Comparison of ENCODE assay signal across 9 cellular contexts in the genomic region with DNA sequence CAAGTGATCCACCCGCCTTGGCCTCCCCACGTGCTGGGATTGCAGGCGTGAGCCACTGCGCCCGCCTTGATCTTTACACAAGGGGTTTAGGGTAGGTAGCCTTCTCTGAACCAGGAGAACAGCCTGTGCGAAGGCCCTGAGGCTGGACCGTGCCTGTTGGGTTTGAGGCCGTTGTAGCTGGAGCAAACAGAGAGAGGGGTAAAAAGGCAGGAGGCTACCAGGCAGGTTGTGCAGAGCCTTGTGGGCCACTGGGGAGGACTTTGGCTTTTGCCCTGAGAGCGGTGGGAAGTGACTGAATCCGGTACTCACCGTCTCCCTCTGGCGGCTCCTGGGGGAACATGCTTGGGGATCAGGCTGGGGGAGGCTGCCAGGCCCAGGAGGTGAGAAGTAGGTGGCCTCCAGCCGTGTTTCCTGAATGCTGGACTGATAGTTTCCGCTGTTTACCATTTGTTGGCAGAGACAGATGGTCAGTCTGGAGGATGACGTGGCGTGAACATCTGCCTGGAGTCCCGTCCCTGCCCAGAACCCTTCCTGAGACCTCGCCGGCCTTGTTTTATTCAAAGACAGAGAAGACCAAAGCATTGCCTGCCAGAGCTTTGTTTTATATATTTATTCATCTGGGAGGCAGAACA. TPM values are rescaled to one million over a fixed set of nuclear protein-coding genes. Genes with fewer than 3 reads are reported as not detected.
DNase-seq lines count a peak whose midpoint lies in the region; ATAC-seq and TF ChIP-seq lines count a peak whose summit lies in the region.
"Had no signal": no experiment of that assay in that cellular context is flagged by ENCODE, and none has a peak within 500 bp of the region (broad histone marks: within the 10 kb centered on the region; RNA-seq: fewer than 3 reads in every experiment).

No MANE protein-coding gene starts in this region.

- H3K27ac ChIP-seq in RWPE2 (ENCODE audit: poor library complexity, severe bottlenecking) (no peak overlapping the region), thoracic aorta (peak overlapping the region; percentile 56 to 59)
- H3K27ac ChIP-seq: SK-N-MC had no signal

- H3K9me3 ChIP-seq in RWPE2 (ENCODE audit: severe bottlenecking), result no peaks in the 10 kb centered on the region
- no peaks in the 10 kb centered on the region for H3K9me3 ChIP-seq in thoracic aorta

- H3K4me3 Mint-ChIP-seq in osteocyte (ENCODE audit: unreplicated experiment), result no peak overlapping the region

- H3K27me3 ChIP-seq in RWPE2 (ENCODE audit: insufficient read depth, poor library complexity, severe bottlenecking), result no peaks in the 10 kb centered on the region
- no peaks in the 10 kb centered on the region for H3K27me3 ChIP-seq in thoracic aorta (replicated peaks; ENCODE audit: insufficient read depth)

- peak overlapping the region; percentile 65 for H3K27ac Mint-ChIP-seq in osteocyte (ENCODE audit: unreplicated experiment)

- H3K9me3 Mint-ChIP-seq in osteocyte (ENCODE audit: unreplicated experiment), result no peaks in the 10 kb centered on the region

- TF ChIP-seq CTCF in RWPE2 (IDR thresholded peaks at IDR 0.05; ENCODE audit: poor library complexity, severe bottlenecking) (peak; percentile 72), osteocyte (IDR thresholded peaks at IDR 0.05) (peak; percentile 83), thoracic aorta (IDR thresholded peaks at IDR 0.05) (peak; percentile 90)

- H3K36me3 ChIP-seq in RWPE2 (ENCODE audit: low read depth), result peaks cover 74% of the 10 kb centered on the region
- peaks cover 32% of the 10 kb centered on the region for H3K36me3 ChIP-seq in thoracic aorta

- peak; percentile 22 for DNase-seq in COR-L47 (lab: John Stamatoyannopoulos, UW)
- DNase-seq in Jurkat, Clone E6-1 (ENCODE audit: low read depth, low spot score), result peak; percentile 42
- no peak for DNase-seq in RWPE2 (ENCODE audit: low spot score)
- DNase-seq in activated effector memory CD4-positive, alpha-beta T cell treated with anti-CD3 and anti-CD28 coated beads, Interleukin-2, amount 50 U/mL, for 16 hours, result peak; percentile 89
- DNase-seq in foreskin melanocyte, result peak; percentile 45
- peak; percentile 92 for DNase-seq in osteocyte (ENCODE audit: extremely low spot score, unreplicated experiment)
- peak; percentile 33 for DNase-seq in thoracic aorta (ENCODE audit: low spot score)

- H3K27me3 Mint-ChIP-seq in osteocyte (ENCODE audit: unreplicated experiment), result no peaks in the 10 kb centered on the region

- H3K4me1 ChIP-seq in RWPE2 (ENCODE audit: insufficient read depth, poor library complexity, severe bottlenecking) (no peaks in the 10 kb centered on the region), thoracic aorta (ENCODE audit: control insufficient read depth in 1 of 2, low read depth in 2 of 2) (peaks cover 2 to 8% of the 10 kb centered on the region in 2 donors)

- H3K36me3 Mint-ChIP-seq in osteocyte (ENCODE audit: unreplicated experiment), result peaks cover 36% of the 10 kb centered on the region

- no peak overlapping the region for H3K4me3 ChIP-seq in Jurkat, Clone E6-1 (ENCODE audit: low read length)
- no peak overlapping the region for H3K4me3 ChIP-seq in RWPE2 (ENCODE audit: severe bottlenecking)
- no peak overlapping the region for H3K4me3 ChIP-seq in thoracic aorta
- H3K4me3 ChIP-seq: SK-N-MC had no signal

- H3K4me1 Mint-ChIP-seq in osteocyte (ENCODE audit: unreplicated experiment), result peaks cover 11% of the 10 kb centered on the region

- ATAC-seq in RWPE2 (ENCODE audit: low read depth) (peak; percentile 37), thoracic aorta (ENCODE audit: insufficient number of reproducible peaks, low FRiP score, low read depth) (peak; percentile 21), HG03521 (IDR thresholded peaks at IDR 0.05; ENCODE audit: unreplicated experiment) (no peak)

RNA-seq across cellular contexts. Expression of gene SPC24, which starts 24.6 kb away (rescaled TPM):
- 61.8 TPM for polyA plus RNA-seq in Jurkat, Clone E6-1 (2012; ENCODE audit: insufficient read depth, insufficient read length)
- total RNA-seq in osteocyte (11.9 and 13.5 TPM in 2 replicates), thoracic aorta (1 to 10 TPM; 2.4 to 4.7 TPM)

RNA-seq across cellular contexts. Expression of gene LDLR, which starts 41.7 kb away (rescaled TPM):
- polyA plus RNA-seq in Jurkat, Clone E6-1 (2012; ENCODE audit: insufficient read depth, insufficient read length), result 25.4 TPM
- total RNA-seq in osteocyte, result 75.4 and 96.9 TPM in 2 replicates
- 100 to 1,000 TPM in 1 of 2 donors, 10 to 100 TPM in 1; 39.8 to 108 TPM for total RNA-seq in thoracic aorta
